8 cellular contexts compared by ENCODE assay signal in the genomic region with DNA sequence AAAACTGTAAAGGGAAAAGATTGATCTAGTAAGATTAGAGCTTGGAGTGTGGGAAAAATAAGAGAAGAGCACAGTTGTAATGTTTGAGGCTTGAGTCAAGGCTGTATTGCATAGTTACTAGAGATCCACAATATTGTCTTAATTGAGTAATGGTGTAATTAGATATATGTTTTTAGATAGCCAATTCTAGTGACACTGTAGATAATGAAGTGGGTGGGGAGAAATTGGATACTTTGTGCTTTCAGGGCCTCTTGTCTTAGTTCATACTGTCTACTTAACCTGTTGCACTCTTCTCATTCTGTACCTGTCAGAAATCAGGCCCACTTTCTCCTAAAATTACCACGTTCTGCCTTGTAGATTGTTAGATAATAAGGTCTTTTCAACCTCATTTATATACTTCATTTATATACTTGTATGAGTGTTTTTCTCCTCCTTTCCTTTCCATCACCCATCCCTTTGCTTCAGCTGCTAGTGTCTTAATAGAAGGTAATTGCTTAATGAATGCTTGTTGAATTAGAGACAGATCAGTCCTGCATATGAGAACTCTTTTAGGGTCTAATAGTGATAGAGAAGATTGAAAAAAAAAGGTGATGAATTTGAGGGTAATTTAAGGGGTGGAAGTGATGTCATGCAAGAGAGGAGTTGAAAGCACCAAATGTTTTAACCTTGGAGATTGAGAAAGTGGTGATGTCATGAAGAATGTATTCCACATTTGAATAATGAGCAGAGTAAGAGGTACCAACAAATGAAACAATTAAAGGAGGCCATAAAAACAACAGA.
DNase-seq lines count a peak whose midpoint lies in the region; ATAC-seq and TF ChIP-seq lines count a peak whose summit lies in the region.

No MANE protein-coding gene starts in this region.

- no peaks in the 10 kb centered on the region for H3K36me3 ChIP-seq in parathyroid adenoma (ENCODE audit: control insufficient read depth, insufficient read depth, low read length)

- peak; percentile 44 for ATAC-seq in GM18868 (IDR thresholded peaks at IDR 0.05; ENCODE audit: unreplicated experiment)
- no peak for ATAC-seq in HG03196 (IDR thresholded peaks at IDR 0.05; ENCODE audit: unreplicated experiment)

- peak overlapping the region; percentile 68 to 87 for H3K27ac ChIP-seq in coronary artery
- H3K27ac ChIP-seq in parathyroid adenoma = peak overlapping the region; percentile 15

- peak; percentile 9 to 84 (median 52) for DNase-seq in NCI-H1417 (lab: John Stamatoyannopoulos, UW)
- no peak for DNase-seq in coronary artery (ENCODE audit: low spot score)
- no peak for DNase-seq in SW480 (ENCODE audit: low spot score)
- no peak for DNase-seq in stimulated activated CD4-positive, alpha-beta T cell treated with anti-CD3 and anti-CD28 coated beads, Interleukin-2, amount 100 ng/mL, for 24 hours
- no peak for DNase-seq in GOT3 (lab: John Stamatoyannopoulos, UW)

- TF ChIP-seq CTCF in coronary artery (IDR thresholded peaks at IDR 0.05) (no peak), parathyroid adenoma (IDR thresholded peaks at IDR 0.05) (no peak)

- H3K9me3 ChIP-seq in parathyroid adenoma (ENCODE audit: control insufficient read depth, low read length) = no peaks in the 10 kb centered on the region

- no peak overlapping the region for H2AFZ ChIP-seq in parathyroid adenoma

- no peaks in the 10 kb centered on the region for H3K27me3 ChIP-seq in parathyroid adenoma (ENCODE audit: control insufficient read depth, insufficient read depth, low read length)

- H3K79me2 ChIP-seq in parathyroid adenoma = peaks cover 37% of the 10 kb centered on the region

- H3K4me2 ChIP-seq in parathyroid adenoma (ENCODE audit: low read length) = no peak overlapping the region

- H3K9ac ChIP-seq in parathyroid adenoma = no peak overlapping the region

- peak overlapping the region; percentile 21 for H3K4me3 ChIP-seq in coronary artery
- no peak overlapping the region for H3K4me3 ChIP-seq in parathyroid adenoma (ENCODE audit: low read depth, low read length)

- H3K4me1 ChIP-seq in parathyroid adenoma = peaks cover 19% of the 10 kb centered on the region

Comparison
In these comparisons a context has a peak if more than half of its experiments do, and no peak if none do; other contexts are left out.
1. DNase-seq: peak in NCI-H1417 (3 of 3); none in coronary artery (single experiment), SW480 (single experiment), stimulated activated CD4-positive, alpha-beta T cell treated with anti-CD3 and anti-CD28 coated beads, Interleukin-2, amount 100 ng/mL, for 24 hours (0 of 2) and GOT3 (single experiment).